In genomic region chr20:33567949-33568348, GRCh38 we compare ENCODE assay signal across 1 cellular context.
TF ChIP-seq lines count a peak whose summit lies in the region.

No MANE protein-coding gene starts in this region.

TF ChIP-seq in K562, 482 proteins besides CTCF, POLR2A, EP300 and RAD21:
- TF ChIP-seq ESRRA (IDR thresholded peaks at IDR 0.05; ENCODE audit: borderline replicate concordance, low read depth) (peak; percentile 65; the same call in 1 of the 2 replicates), PHF21A (IDR thresholded peaks at IDR 0.05; ENCODE audit: borderline replicate concordance, low read depth) (no peak), RBM25 (IDR thresholded peaks at IDR 0.05; ENCODE audit: low read depth, low read length, severe bottlenecking) (peak; percentile 94), KAT8 (IDR thresholded peaks at IDR 0.05; ENCODE audit: low read depth) (no peak), BCOR (IDR thresholded peaks at IDR 0.05) (peak; percentile 84), KDM1A (IDR thresholded peaks at IDR 0.05) (peak; percentile 31 to 49; a peak in 2 of 4 replicates), MTA1 (IDR thresholded peaks at IDR 0.05; ENCODE audit: borderline replicate concordance) (no peak), CHD4 (IDR thresholded peaks at IDR 0.05; ENCODE audit: insufficient read depth, insufficient replicate concordance, low read depth, low read length, poor library complexity, severe bottlenecking) (peak; percentile 54), ADNP (tag; IDR thresholded peaks at IDR 0.05) (peak; percentile 55; the same call in 1 of the 2 replicates)
